14 cellular contexts compared by ENCODE assay signal in the genomic region with DNA sequence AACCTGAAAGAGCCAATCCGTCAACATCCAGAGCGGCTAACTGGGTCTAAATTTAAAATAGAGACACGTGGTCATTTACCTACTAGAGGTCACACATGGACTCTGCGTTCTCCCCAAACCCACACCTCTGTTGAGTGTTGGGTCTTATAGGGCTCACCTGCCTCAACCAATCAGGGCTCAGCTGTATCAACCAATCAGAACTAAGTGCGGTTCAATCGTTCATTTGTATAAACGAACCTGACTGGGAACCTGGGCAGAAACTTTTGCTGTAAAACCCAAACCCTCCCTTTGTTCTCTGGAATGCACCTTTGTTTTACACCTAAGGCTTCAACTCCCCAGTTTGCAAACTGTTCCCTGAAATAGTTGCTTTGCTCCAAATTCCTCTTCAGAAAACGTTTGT. TPM values are rescaled to one million over a fixed set of nuclear protein-coding genes. Genes with fewer than 3 reads are reported as not detected.
DNase-seq lines count a peak whose midpoint lies in the region; ATAC-seq and TF ChIP-seq lines count a peak whose summit lies in the region.
"Had no signal": no experiment of that assay in that cellular context is flagged by ENCODE, and none has a peak within 500 bp of the region (broad histone marks: within the 10 kb centered on the region; RNA-seq: fewer than 3 reads in every experiment).

No MANE protein-coding gene starts in this region.

- no peak for ATAC-seq in naive thymus-derived CD4-positive, alpha-beta T cell

- H3K36me3 ChIP-seq in CD4-positive, alpha-beta memory T cell (ENCODE audit: insufficient read depth, low read length) = no peaks in the 10 kb centered on the region
- H3K36me3 ChIP-seq in GM23248 (ENCODE audit: low read depth) = no peaks in the 10 kb centered on the region
- no peaks in the 10 kb centered on the region for H3K36me3 ChIP-seq in naive thymus-derived CD4-positive, alpha-beta T cell (ENCODE audit: control insufficient read depth in 2 of 3, insufficient read depth in 3 of 3, low read length in 3 of 3)
- H3K36me3 ChIP-seq: left ventricle myocardium inferior had no signal

- POLR2A ChIA-PET in CD4-positive, alpha-beta memory T cell (lab: Charles Lee; ENCODE audit: partially characterized antibody) = no interaction called here
- POLR2A ChIA-PET in activated CD4-positive, alpha-beta memory T cell treated with anti-CD3 and anti-CD28 coated beads, Interleukin-2, amount 10 ng/mL, durations not matched to agents 7 days and 5 days (lab: Charles Lee) = no interaction called here
- POLR2A ChIA-PET in naive thymus-derived CD4-positive, alpha-beta T cell (lab: Charles Lee) = no interaction called here

- H3K4me1 ChIP-seq in CD4-positive, alpha-beta memory T cell (ENCODE audit: insufficient read depth, low read length) = peaks cover 5% of the 10 kb centered on the region
- H3K4me1 ChIP-seq in GM23248 (ENCODE audit: insufficient read depth) = 0 out of 2 replicates have a peak, but pooled peaks cover 5% of the 10 kb centered on the region
- no peaks in the 10 kb centered on the region for H3K4me1 ChIP-seq in naive thymus-derived CD4-positive, alpha-beta T cell (ENCODE audit: control insufficient read depth in 2 of 2, insufficient read depth in 2 of 2, low read length in 2 of 2)
- H3K4me1 ChIP-seq: parathyroid adenoma had no signal

- no peaks in the 10 kb centered on the region for H3K9me3 ChIP-seq in CD4-positive, alpha-beta memory T cell (ENCODE audit: control insufficient read depth in 1 of 2, low read length in 2 of 2)
- H3K9me3 ChIP-seq in GM23248 (ENCODE audit: low read depth) = no peaks in the 10 kb centered on the region
- no peaks in the 10 kb centered on the region for H3K9me3 ChIP-seq in naive thymus-derived CD4-positive, alpha-beta T cell (ENCODE audit: control insufficient read depth in 2 of 3, low read length in 3 of 3)
- H3K9me3 ChIP-seq: gastroesophageal sphincter had no signal

- H3K9me3 Mint-ChIP-seq in CD4-positive, alpha-beta memory T cell = peaks cover 0 to 7% (median 0%) of the 10 kb centered on the region in 8 donors
- H3K9me3 Mint-ChIP-seq in activated CD4-positive, alpha-beta memory T cell treated with anti-CD3 and anti-CD28 coated beads, Interleukin-2, amount 10 ng/mL, durations not matched to agents 7 days and 5 days = peaks cover under 1% of the 10 kb centered on the region
- H3K9me3 Mint-ChIP-seq in naive thymus-derived CD4-positive, alpha-beta T cell = peaks cover 0 to 6% (median 0%) of the 10 kb centered on the region in 11 donors

- no peak overlapping the region for H3K4me2 ChIP-seq in GM23248 (ENCODE audit: unreplicated experiment)

- no peaks in the 10 kb centered on the region for H3F3A ChIP-seq in GM23248 (ENCODE audit: insufficient read depth)

- H3K9me2 ChIP-seq in GM23248 (ENCODE audit: insufficient read depth) = no peaks in the 10 kb centered on the region

- H3K4me3 ChIP-seq in CD4-positive, alpha-beta memory T cell (ENCODE audit: low read length in 2 of 2) = no peak overlapping the region
- no peak overlapping the region; the same call in 1 of the 2 replicates for H3K4me3 ChIP-seq in GM23248
- peak overlapping the region; percentile 62 for H3K4me3 ChIP-seq in naive thymus-derived CD4-positive, alpha-beta T cell (ENCODE audit: low read length)

- peaks cover 0 to 4% of the 10 kb centered on the region in 2 donors for H3K36me3 Mint-ChIP-seq in CD4-positive, alpha-beta memory T cell
- no peaks in the 10 kb centered on the region for H3K36me3 Mint-ChIP-seq in activated CD4-positive, alpha-beta memory T cell treated with anti-CD3 and anti-CD28 coated beads, Interleukin-2, amount 10 ng/mL, durations not matched to agents 7 days and 5 days (ENCODE audit: low read depth)
- H3K36me3 Mint-ChIP-seq in naive thymus-derived CD4-positive, alpha-beta T cell = no peaks in the 10 kb centered on the region

- CTCF ChIA-PET in CD4-positive, alpha-beta memory T cell (lab: Charles Lee; ENCODE audit: partially characterized antibody) = interaction anchor here (0.6 to 1.0 kb wide), 2 partner anchors 26 to 1383 kb away, joined by 3 to 6 read pairs; no protein-coding TSS in a partner anchor
- CTCF ChIA-PET in activated CD4-positive, alpha-beta memory T cell treated with anti-CD3 and anti-CD28 coated beads, Interleukin-2, amount 10 ng/mL, durations not matched to agents 7 days and 5 days (lab: Charles Lee) = no interaction called here
- CTCF ChIA-PET in naive thymus-derived CD4-positive, alpha-beta T cell (lab: Charles Lee) = no interaction called here

- peak overlapping the region; percentile 57 to 91 (median 90) for H3K4me3 Mint-ChIP-seq in CD4-positive, alpha-beta memory T cell
- peak overlapping the region; percentile 79 for H3K4me3 Mint-ChIP-seq in activated CD4-positive, alpha-beta memory T cell treated with anti-CD3 and anti-CD28 coated beads, Interleukin-2, amount 10 ng/mL, durations not matched to agents 7 days and 5 days
- peak overlapping the region; percentile 83 to 94 (median 90) for H3K4me3 Mint-ChIP-seq in naive thymus-derived CD4-positive, alpha-beta T cell

- peaks cover 5 to 9% (median 7%) of the 10 kb centered on the region in 4 donors for H3K4me1 Mint-ChIP-seq in CD4-positive, alpha-beta memory T cell
- peaks cover 14% of the 10 kb centered on the region for H3K4me1 Mint-ChIP-seq in activated CD4-positive, alpha-beta memory T cell treated with anti-CD3 and anti-CD28 coated beads, Interleukin-2, amount 10 ng/mL, durations not matched to agents 7 days and 5 days
- peaks cover 0 to 17% (median 8%) of the 10 kb centered on the region in 7 donors for H3K4me1 Mint-ChIP-seq in naive thymus-derived CD4-positive, alpha-beta T cell

- 63 to 66% methylated on average over 8 of the region's 8 CpGs for WGBS in GM23248 (ENCODE audit: low coverage in 1 of 2, low lambda C conversion rate in 2 of 2, missing lambda C conversion rate in 2 of 2), 2 experiments

- H3K27me3 Mint-ChIP-seq in CD4-positive, alpha-beta memory T cell = peaks cover 8 to 10% of the 10 kb centered on the region in 2 donors
- peaks cover 15% of the 10 kb centered on the region for H3K27me3 Mint-ChIP-seq in activated CD4-positive, alpha-beta memory T cell treated with anti-CD3 and anti-CD28 coated beads, Interleukin-2, amount 10 ng/mL, durations not matched to agents 7 days and 5 days
- peaks cover 10 to 20% (median 12%) of the 10 kb centered on the region in 5 donors for H3K27me3 Mint-ChIP-seq in naive thymus-derived CD4-positive, alpha-beta T cell

- intact Hi-C loops in CD4-positive, alpha-beta memory T cell (cut with micrococcal nuclease) = loop anchor here (5.0 kb wide), 1 partner anchor 748 kb away; no protein-coding TSS in a partner anchor
- intact Hi-C loops in naive thymus-derived CD4-positive, alpha-beta T cell (cut with micrococcal nuclease) = loop anchor here in 1 of 2 donors (2.0 to 5.0 kb wide), 2 partner anchors 302 to 743 kb away; a partner anchor contains a TSS

- no peak for TF ChIP-seq CTCF in GM13977 (IDR thresholded peaks at IDR 0.05; ENCODE audit: extremely low read depth, insufficient read depth, missing control alignments)

- no peaks in the 10 kb centered on the region for H3K27me3 ChIP-seq in CD4-positive, alpha-beta memory T cell (ENCODE audit: insufficient read depth, low read length)
- H3K27me3 ChIP-seq in GM23248 (replicated peaks; ENCODE audit: insufficient read depth) = no peaks in the 10 kb centered on the region
- no peaks in the 10 kb centered on the region for H3K27me3 ChIP-seq in naive thymus-derived CD4-positive, alpha-beta T cell (ENCODE audit: control insufficient read depth in 2 of 2, insufficient read depth in 2 of 2, low read length in 2 of 2)
- H3K27me3 ChIP-seq: dorsolateral prefrontal cortex, gastroesophageal sphincter had no signal

- H2AFZ ChIP-seq in GM23248 = peak overlapping the region; percentile 97

- DNase-seq in CD4-positive, alpha-beta memory T cell = no peak
- DNase-seq in GM23248 (no peak), HT-29 (ENCODE audit: low spot score) (no peak), AG08395 (ENCODE audit: low spot score) (no peak), GM13977 (ENCODE audit: low spot score) (no peak)
- DNase-seq in activated CD4-positive, alpha-beta memory T cell treated with anti-CD3 and anti-CD28 coated beads, Interleukin-2, amount 10 ng/mL, durations not matched to agents 7 days and 5 days = no peak
- no peak for DNase-seq in naive thymus-derived CD4-positive, alpha-beta T cell
- DNase-seq: activated CD4-positive, CD25-positive, alpha-beta regulatory T cell treated with anti-CD3 and anti-CD28 coated beads, Interleukin-2, amount 50 U/mL, for 72 hours; dorsolateral prefrontal cortex; left ventricle myocardium inferior; NCI-H446 treated with DMSO at 0.1 percent for 48 hours; stimulated activated naive CD4-positive, alpha-beta T cell treated with Interleukin-2 at 50 U/mL for 16 hours had no signal

- H3K79me2 ChIP-seq in GM23248 (ENCODE audit: insufficient read depth) = no peaks in the 10 kb centered on the region
- H3K79me2 ChIP-seq: parathyroid adenoma had no signal

- no peak overlapping the region for H3K27ac ChIP-seq in CD4-positive, alpha-beta memory T cell (ENCODE audit: low read depth, low read length)
- no peak overlapping the region for H3K27ac ChIP-seq in GM23248
- H3K27ac ChIP-seq in naive thymus-derived CD4-positive, alpha-beta T cell (ENCODE audit: low read depth, low read length) = no peak overlapping the region

- no peaks in the 10 kb centered on the region for H4K20me1 ChIP-seq in GM23248 (ENCODE audit: insufficient read depth)

- no peak overlapping the region for H3K9ac ChIP-seq in GM23248
- H3K9ac ChIP-seq: parathyroid adenoma had no signal

- H3K27ac Mint-ChIP-seq in CD4-positive, alpha-beta memory T cell = peak overlapping the region in 2 of 7 donors; percentile 13 to 30
- H3K27ac Mint-ChIP-seq in activated CD4-positive, alpha-beta memory T cell treated with anti-CD3 and anti-CD28 coated beads, Interleukin-2, amount 10 ng/mL, durations not matched to agents 7 days and 5 days = no peak overlapping the region
- H3K27ac Mint-ChIP-seq in naive thymus-derived CD4-positive, alpha-beta T cell = peak overlapping the region in 4 of 9 donors; percentile 8 to 80 (median 24)

- in situ Hi-C loops in GM23248 (cut with MboI) (no loop called here), GM13977 (cut with MboI; ENCODE audit: low pct_unique_long_range_greater_than_20kb, low sequenced_read_pairs, unreplicated experiment) (no loop called here)

RNA-seq across cellular contexts. Expression of a gene that starts 8.9 kb away (rescaled TPM):
- total RNA-seq in CD4-positive, alpha-beta memory T cell = under 1 TPM in 1 of 2 experiments, not detected in 1; 0.38 TPM
- under 1 TPM in 1 of 2 donors, not detected in 1; 0.32 TPM for polyA plus RNA-seq in CD4-positive, alpha-beta memory T cell
- 1.1 and 2.5 TPM in 2 replicates for total RNA-seq in GM23248 (2014; rRNA removed; shearing (Covaris generic))
- 4.0 and 5.8 TPM in 2 replicates for polyA plus RNA-seq in GM23248 (2016; fragmentation: Nextera tagmentation; extraction: Ambion mirVana)
- not detected for total RNA-seq in activated CD4-positive, alpha-beta memory T cell treated with anti-CD3 and anti-CD28 coated beads, Interleukin-2, amount 10 ng/mL, durations not matched to agents 7 days and 5 days
- total RNA-seq in naive thymus-derived CD4-positive, alpha-beta T cell = 1 to 10 TPM in 2 of 5 experiments, under 1 TPM in 2, not detected in 1; 0.27 to 1.3 (median 0.82) TPM
- polyA plus RNA-seq in naive thymus-derived CD4-positive, alpha-beta T cell = under 1 TPM in 1 of 2 donors, not detected in 1; 0.50 TPM
- 2.9 and 3.3 TPM in 2 replicates for total RNA-seq in HT-29 (2014; rRNA removed; shearing (Covaris generic))
